8 cellular contexts compared by ENCODE assay signal in genomic region chr2:219433666-219434467, GRCh38. TPM values are rescaled to one million over a fixed set of nuclear protein-coding genes. Genes with fewer than 3 reads are reported as not detected.
DNase-seq lines count a peak whose midpoint lies in the region; ATAC-seq and TF ChIP-seq lines count a peak whose summit lies in the region.

No MANE protein-coding gene starts in this region.

- no peaks in the 10 kb centered on the region for H3K9me3 Mint-ChIP-seq in activated naive CD4-positive, alpha-beta T cell treated with anti-CD3 and anti-CD28 coated beads, Interleukin-2, amount 50 U/mL, for 24 hours

- peak; percentile 12 for DNase-seq in DMS153 treated with DMSO at 0.1 percent for 48 hours (lab: John Stamatoyannopoulos, UW; ENCODE audit: unreplicated experiment)
- peak in 1 of 2 donors; percentile 75 for DNase-seq in aorta
- no peak for DNase-seq in NCI-H345 treated with DMSO at 0.1 percent for 48 hours (lab: John Stamatoyannopoulos, UW; ENCODE audit: unreplicated experiment)
- DNase-seq in DMS79 (lab: John Stamatoyannopoulos, UW), result no peak
- DNase-seq in activated CD4-positive, CD25-positive, alpha-beta regulatory T cell (lab: John Stamatoyannopoulos, UW), result no peak

- whole genome bisulfite sequencing in aorta, 2 donors, result 81 to 84% methylated on average over 16 of the region's 16 CpGs

- H3K4me1 ChIP-seq in KMS-11 (ENCODE audit: low read depth, poor library complexity, severe bottlenecking) (no peaks in the 10 kb centered on the region), aorta (ENCODE audit: control insufficient read depth in 1 of 2, insufficient read depth in 2 of 2, low read length in 2 of 2) (peaks cover 0 to 4% of the 10 kb centered on the region in 2 donors)

- no peak overlapping the region for H3K27ac Mint-ChIP-seq in activated naive CD4-positive, alpha-beta T cell treated with anti-CD3 and anti-CD28 coated beads, Interleukin-2, amount 50 U/mL, for 24 hours

- H3K36me3 Mint-ChIP-seq in activated naive CD4-positive, alpha-beta T cell treated with anti-CD3 and anti-CD28 coated beads, Interleukin-2, amount 50 U/mL, for 24 hours, result no peaks in the 10 kb centered on the region

- no peaks in the 10 kb centered on the region for H4K20me1 ChIP-seq in KMS-11 (ENCODE audit: insufficient read depth)

- no peak overlapping the region for H3K4me2 ChIP-seq in KMS-11

- H3K4me1 Mint-ChIP-seq in activated naive CD4-positive, alpha-beta T cell treated with anti-CD3 and anti-CD28 coated beads, Interleukin-2, amount 50 U/mL, for 24 hours, result no peaks in the 10 kb centered on the region

- TF ChIP-seq CTCF in KMS-11 (conservative IDR thresholded peaks at IDR 0.05; ENCODE audit: low read depth, low read length), result 0 out of 2 replicates have a peak, but pooled peaks have one; percentile 37

- H3K79me2 ChIP-seq in KMS-11 (ENCODE audit: insufficient read depth, low read depth), result no peaks in the 10 kb centered on the region

- H3K9ac ChIP-seq in KMS-11, result no peak overlapping the region

- H3K27ac ChIP-seq in KMS-11, result no peak overlapping the region
- peak overlapping the region in 1 of 2 donors; percentile 54 for H3K27ac ChIP-seq in aorta (ENCODE audit: low read depth in 1 of 2, low read length in 2 of 2)

- H3K27me3 Mint-ChIP-seq in activated naive CD4-positive, alpha-beta T cell treated with anti-CD3 and anti-CD28 coated beads, Interleukin-2, amount 50 U/mL, for 24 hours, result peaks cover 12% of the 10 kb centered on the region

- H3K4me3 ChIP-seq in KMS-11 (IDR thresholded peaks at IDR 0.05; ENCODE audit: insufficient read depth, low read depth, low read length) (no peak overlapping the region), iPS-18c (ENCODE audit: insufficient read depth, low read depth, low read length) (peak overlapping the region; percentile 38; the same call in 1 of the 2 replicates), aorta (ENCODE audit: low read length in 2 of 2) (no peak overlapping the region)

- peak overlapping the region; percentile 19 for H3K4me3 Mint-ChIP-seq in activated naive CD4-positive, alpha-beta T cell treated with anti-CD3 and anti-CD28 coated beads, Interleukin-2, amount 50 U/mL, for 24 hours

- no peaks in the 10 kb centered on the region; the same call in 1 of the 2 replicates for H3K27me3 ChIP-seq in KMS-11 (ENCODE audit: insufficient read depth, low read depth)
- no peaks in the 10 kb centered on the region for H3K27me3 ChIP-seq in aorta (ENCODE audit: control insufficient read depth in 1 of 2, insufficient read depth in 2 of 2, low read length in 1 of 2)

- H3K9me3 ChIP-seq in iPS-18c (ENCODE audit: control insufficient read depth, insufficient read depth, low read length) (no peaks in the 10 kb centered on the region), aorta (ENCODE audit: control insufficient read depth, low read length) (no peaks in the 10 kb centered on the region)

- no peak overlapping the region for H2AFZ ChIP-seq in KMS-11 (ENCODE audit: low read depth)

- no peaks in the 10 kb centered on the region for H3K36me3 ChIP-seq in KMS-11 (ENCODE audit: insufficient read depth)
- no peaks in the 10 kb centered on the region for H3K36me3 ChIP-seq in aorta (ENCODE audit: control insufficient read depth in 1 of 2, insufficient read depth in 2 of 2, low read length in 1 of 2)

- peak; percentile 2 for ATAC-seq in aorta (ENCODE audit: low FRiP score)

- intact Hi-C loops in aorta (cut with DNase I), result no loop called here

RNA-seq across cellular contexts. Expression of gene SPEG, which starts 0.8 kb away (rescaled TPM):
- total RNA-seq in aorta, result 100 to 1,000 TPM; 261 to 453 TPM
- 1,000 to 10,000 TPM in 1 of 2 donors, 10 to 100 TPM in 1; 81.6 to 1,108 TPM for polyA plus RNA-seq in aorta

RNA-seq across cellular contexts. Expression of gene DES, which starts 15.7 kb away (rescaled TPM):
- 100 to 1,000 TPM; 282 to 314 TPM for total RNA-seq in aorta
- polyA plus RNA-seq in aorta, result 100 to 1,000 TPM in 1 of 2 donors, 10 to 100 TPM in 1; 22.5 to 145 TPM

RNA-seq across cellular contexts. Expression of gene DNPEP, which starts 46.2 kb away (rescaled TPM):
- total RNA-seq in aorta, result 10 to 100 TPM; 40.8 to 60.2 TPM
- polyA plus RNA-seq in aorta, result 100 to 1,000 TPM in 1 of 2 donors, 10 to 100 TPM in 1; 64.7 to 127 TPM
